Comparison of ENCODE assay signal across 2 cellular contexts in the genomic region with DNA sequence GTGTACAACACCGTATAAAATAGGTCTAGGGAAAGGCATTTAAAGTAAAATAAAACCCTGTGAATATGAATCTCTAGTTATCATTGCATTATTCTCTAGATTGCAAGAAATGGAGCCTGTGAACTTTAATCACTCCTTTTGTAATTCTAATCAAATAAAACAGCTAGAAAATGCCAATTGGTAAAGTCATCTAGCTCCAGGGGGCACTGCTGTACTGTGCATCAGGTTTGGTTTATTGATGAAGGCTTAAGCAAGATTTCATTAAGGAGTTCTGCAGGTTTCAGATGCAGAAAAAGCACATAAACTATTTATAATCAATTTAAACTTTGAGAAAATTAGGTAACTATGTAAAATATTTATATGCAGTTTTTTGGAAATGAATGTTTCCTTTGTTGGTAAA.
TF ChIP-seq lines count a peak whose summit lies in the region.

No MANE protein-coding gene starts in this region.

TF ChIP-seq in Ishikawa, 13 proteins besides CTCF, POLR2A, EP300 and RAD21:
- TF ChIP-seq, protein P1, sequence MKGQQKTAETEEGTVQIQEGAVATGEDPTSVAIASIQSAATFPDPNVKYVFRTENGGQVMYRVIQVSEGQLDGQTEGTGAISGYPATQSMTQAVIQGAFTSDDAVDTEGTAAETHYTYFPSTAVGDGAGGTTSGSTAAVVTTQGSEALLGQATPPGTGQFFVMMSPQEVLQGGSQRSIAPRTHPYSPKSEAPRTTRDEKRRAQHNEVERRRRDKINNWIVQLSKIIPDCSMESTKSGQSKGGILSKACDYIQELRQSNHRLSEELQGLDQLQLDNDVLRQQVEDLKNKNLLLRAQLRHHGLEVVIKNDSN (IDR thresholded peaks at IDR 0.05) = no peak
- TF ChIP-seq NFIC (IDR thresholded peaks at IDR 0.05) (no peak), FOXM1 (IDR thresholded peaks at IDR 0.05; ENCODE audit: borderline replicate concordance, low read depth) (no peak), TCF12 (IDR thresholded peaks at IDR 0.05; ENCODE audit: low read depth) (no peak), YY1 (IDR thresholded peaks at IDR 0.05; ENCODE audit: low read depth) (no peak), REST (IDR thresholded peaks at IDR 0.05; ENCODE audit: low read depth) (no peak), TAF1 (IDR thresholded peaks at IDR 0.05; ENCODE audit: low read depth) (no peak), TEAD4 (IDR thresholded peaks at IDR 0.05) (no peak), ZBTB7A (IDR thresholded peaks at IDR 0.05; ENCODE audit: low read depth) (no peak), MAX (IDR thresholded peaks at IDR 0.05) (no peak), EGR1 (IDR thresholded peaks at IDR 0.05) (no peak), CEBPB (IDR thresholded peaks at IDR 0.05) (no peak), CREB1 (IDR thresholded peaks at IDR 0.05; ENCODE audit: low read depth) (no peak)
TF ChIP-seq in Ishikawa: peak in this region for 0.

TF ChIP-seq in SK-N-SH treated with all-trans-retinoic acid at 6 μM for 48 hours, 23 proteins besides CTCF, POLR2A, EP300 and RAD21 (continued from another document):
- TF ChIP-seq, protein P2, sequence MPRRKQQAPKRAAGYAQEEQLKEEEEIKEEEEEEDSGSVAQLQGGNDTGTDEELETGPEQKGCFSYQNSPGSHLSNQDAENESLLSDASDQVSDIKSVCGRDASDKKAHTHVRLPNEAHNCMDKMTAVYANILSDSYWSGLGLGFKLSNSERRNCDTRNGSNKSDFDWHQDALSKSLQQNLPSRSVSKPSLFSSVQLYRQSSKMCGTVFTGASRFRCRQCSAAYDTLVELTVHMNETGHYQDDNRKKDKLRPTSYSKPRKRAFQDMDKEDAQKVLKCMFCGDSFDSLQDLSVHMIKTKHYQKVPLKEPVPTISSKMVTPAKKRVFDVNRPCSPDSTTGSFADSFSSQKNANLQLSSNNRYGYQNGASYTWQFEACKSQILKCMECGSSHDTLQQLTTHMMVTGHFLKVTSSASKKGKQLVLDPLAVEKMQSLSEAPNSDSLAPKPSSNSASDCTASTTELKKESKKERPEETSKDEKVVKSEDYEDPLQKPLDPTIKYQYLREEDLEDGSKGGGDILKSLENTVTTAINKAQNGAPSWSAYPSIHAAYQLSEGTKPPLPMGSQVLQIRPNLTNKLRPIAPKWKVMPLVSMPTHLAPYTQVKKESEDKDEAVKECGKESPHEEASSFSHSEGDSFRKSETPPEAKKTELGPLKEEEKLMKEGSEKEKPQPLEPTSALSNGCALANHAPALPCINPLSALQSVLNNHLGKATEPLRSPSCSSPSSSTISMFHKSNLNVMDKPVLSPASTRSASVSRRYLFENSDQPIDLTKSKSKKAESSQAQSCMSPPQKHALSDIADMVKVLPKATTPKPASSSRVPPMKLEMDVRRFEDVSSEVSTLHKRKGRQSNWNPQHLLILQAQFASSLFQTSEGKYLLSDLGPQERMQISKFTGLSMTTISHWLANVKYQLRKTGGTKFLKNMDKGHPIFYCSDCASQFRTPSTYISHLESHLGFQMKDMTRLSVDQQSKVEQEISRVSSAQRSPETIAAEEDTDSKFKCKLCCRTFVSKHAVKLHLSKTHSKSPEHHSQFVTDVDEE (CRISPR knock-in tag; IDR thresholded peaks at IDR 0.05) = no peak
- TF ChIP-seq, protein P3, sequence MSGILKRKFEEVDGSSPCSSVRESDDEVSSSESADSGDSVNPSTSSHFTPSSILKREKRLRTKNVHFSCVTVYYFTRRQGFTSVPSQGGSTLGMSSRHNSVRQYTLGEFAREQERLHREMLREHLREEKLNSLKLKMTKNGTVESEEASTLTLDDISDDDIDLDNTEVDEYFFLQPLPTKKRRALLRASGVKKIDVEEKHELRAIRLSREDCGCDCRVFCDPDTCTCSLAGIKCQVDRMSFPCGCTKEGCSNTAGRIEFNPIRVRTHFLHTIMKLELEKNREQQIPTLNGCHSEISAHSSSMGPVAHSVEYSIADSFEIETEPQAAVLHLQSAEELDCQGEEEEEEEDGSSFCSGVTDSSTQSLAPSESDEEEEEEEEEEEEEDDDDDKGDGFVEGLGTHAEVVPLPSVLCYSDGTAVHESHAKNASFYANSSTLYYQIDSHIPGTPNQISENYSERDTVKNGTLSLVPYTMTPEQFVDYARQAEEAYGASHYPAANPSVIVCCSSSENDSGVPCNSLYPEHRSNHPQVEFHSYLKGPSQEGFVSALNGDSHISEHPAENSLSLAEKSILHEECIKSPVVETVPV (CRISPR knock-in tag; IDR thresholded peaks at IDR 0.05) = no peak
- TF ChIP-seq TCF4 (CRISPR knock-in tag; IDR thresholded peaks at IDR 0.05; ENCODE audit: borderline replicate concordance) = no peak
- no peak for TF ChIP-seq ISL1 (CRISPR knock-in tag; IDR thresholded peaks at IDR 0.05)
- TF ChIP-seq OSR1 (CRISPR knock-in tag; IDR thresholded peaks at IDR 0.05) = no peak
- no peak for TF ChIP-seq ZNF565 (CRISPR knock-in tag; conservative IDR thresholded peaks at IDR 0.05; ENCODE audit: low read depth)
- TF ChIP-seq CSDC2 (CRISPR knock-in tag; IDR thresholded peaks at IDR 0.05) = no peak
- TF ChIP-seq ZFP30 (CRISPR knock-in tag; IDR thresholded peaks at IDR 0.05) = no peak
- no peak for TF ChIP-seq PPARA (CRISPR knock-in tag; IDR thresholded peaks at IDR 0.05; ENCODE audit: borderline replicate concordance)
- no peak for TF ChIP-seq RARB (CRISPR knock-in tag; IDR thresholded peaks at IDR 0.05)
- TF ChIP-seq, protein P4, sequence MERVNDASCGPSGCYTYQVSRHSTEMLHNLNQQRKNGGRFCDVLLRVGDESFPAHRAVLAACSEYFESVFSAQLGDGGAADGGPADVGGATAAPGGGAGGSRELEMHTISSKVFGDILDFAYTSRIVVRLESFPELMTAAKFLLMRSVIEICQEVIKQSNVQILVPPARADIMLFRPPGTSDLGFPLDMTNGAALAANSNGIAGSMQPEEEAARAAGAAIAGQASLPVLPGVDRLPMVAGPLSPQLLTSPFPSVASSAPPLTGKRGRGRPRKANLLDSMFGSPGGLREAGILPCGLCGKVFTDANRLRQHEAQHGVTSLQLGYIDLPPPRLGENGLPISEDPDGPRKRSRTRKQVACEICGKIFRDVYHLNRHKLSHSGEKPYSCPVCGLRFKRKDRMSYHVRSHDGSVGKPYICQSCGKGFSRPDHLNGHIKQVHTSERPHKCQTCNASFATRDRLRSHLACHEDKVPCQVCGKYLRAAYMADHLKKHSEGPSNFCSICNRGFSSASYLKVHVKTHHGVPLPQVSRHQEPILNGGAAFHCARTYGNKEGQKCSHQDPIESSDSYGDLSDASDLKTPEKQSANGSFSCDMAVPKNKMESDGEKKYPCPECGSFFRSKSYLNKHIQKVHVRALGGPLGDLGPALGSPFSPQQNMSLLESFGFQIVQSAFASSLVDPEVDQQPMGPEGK (CRISPR knock-in tag; IDR thresholded peaks at IDR 0.05; ENCODE audit: borderline replicate concordance) = no peak
- TF ChIP-seq ARNTL (CRISPR knock-in tag; IDR thresholded peaks at IDR 0.05; ENCODE audit: borderline replicate concordance, low read depth) = no peak
- TF ChIP-seq ZNF70 (CRISPR knock-in tag; IDR thresholded peaks at IDR 0.05) = no peak
- TF ChIP-seq ZNF8 (CRISPR knock-in tag; IDR thresholded peaks at IDR 0.05) = no peak
